ENCODE assay signal across 25 cellular contexts in genomic region chr3:186102687-186103086, GRCh38. TPM values are rescaled to one million over a fixed set of nuclear protein-coding genes. Genes with fewer than 3 reads are reported as not detected.
DNase-seq lines count a peak whose midpoint lies in the region; ATAC-seq and TF ChIP-seq lines count a peak whose summit lies in the region.
"Had no signal": no experiment of that assay in that cellular context is flagged by ENCODE, and none has a peak within 500 bp of the region (broad histone marks: within the 10 kb centered on the region; RNA-seq: fewer than 3 reads in every experiment).

No MANE protein-coding gene starts in this region.

- peaks cover 67% of the 10 kb centered on the region for H3K4me1 Mint-ChIP-seq in HFFc6 (ENCODE audit: low read depth)
- H3K4me1 Mint-ChIP-seq in neural crest cell = peaks cover 62% of the 10 kb centered on the region
- H3K4me1 Mint-ChIP-seq in activated T-helper 17 cell treated with anti-CD3 and anti-CD28 coated beads, Interleukin-2, amount 50 U/mL, for 72 hours = peaks cover 1% of the 10 kb centered on the region

- no peak for ATAC-seq in activated T-helper 17 cell treated with anti-CD3 and anti-CD28 coated beads, Interleukin-2, amount 50 U/mL, for 72 hours (replicated peaks)
- ATAC-seq: activated CD4-positive, alpha-beta T cell treated with anti-CD3 and anti-CD28 coated beads for 36 hours; left cardiac atrium had no signal

- peak; percentile 27 for DNase-seq in AG08395 (ENCODE audit: low spot score)
- no peak for DNase-seq in HFFc6
- DNase-seq in cerebellar cortex (ENCODE audit: low spot score) = peak; percentile 29
- no peak for DNase-seq in neural crest cell (ENCODE audit: low read depth, low spot score)
- no peak for DNase-seq in stimulated activated CD8-positive, alpha-beta memory T cell treated with anti-CD3 and anti-CD28 coated beads, Interleukin-4, amount 100 ng/mL, for 48 hours
- DNase-seq in GM19240 (ENCODE audit: insufficient read length, low spot score) = no peak
- DNase-seq in NCI-H345 (lab: John Stamatoyannopoulos, UW) = no peak
- DNase-seq: ACHN; activated CD4-positive, alpha-beta T cell treated with anti-CD3 and anti-CD28 coated beads for 36 hours; activated CD8-positive, alpha-beta memory T cell treated with anti-CD3 and anti-CD28 coated beads for 24 hours; activated T-cell treated with anti-CD3 and anti-CD28 coated beads, Interleukin-2, amount 50 U/mL, for 1 hour; adrenal gland; effector CD8-positive, alpha-beta T cell; HCEC 1CT; left cardiac atrium; MM.1S; NCI-H1436 treated with DMSO at 0.1 percent for 48 hours; NCI-H2171; NCI-H526 treated with DMSO at 0.1 percent for 48 hours; stimulated activated CD4-positive, alpha-beta T cell treated with anti-CD3 and anti-CD28 coated beads, Interleukin-12 subunit alpha, Interleukin-12 subunit beta, amount 100 ng/mL, for 4 hours; stimulated activated CD4-positive, alpha-beta T cell treated with anti-CD3 and anti-CD28 coated beads, Interleukin-4, amount 100 ng/mL, for 24 hours; stimulated activated naive CD4-positive, alpha-beta T cell had no signal

- H3K9me3 Mint-ChIP-seq in HFFc6 (no peaks in the 10 kb centered on the region), neural crest cell (no peaks in the 10 kb centered on the region)
- H3K9me3 Mint-ChIP-seq in activated T-helper 17 cell treated with anti-CD3 and anti-CD28 coated beads, Interleukin-2, amount 50 U/mL, for 72 hours = no peaks in the 10 kb centered on the region
- H3K9me3 Mint-ChIP-seq: memory B cell; T-helper 1 cell treated with Interleukin-12 subunit alpha and Interleukin-12 subunit beta and Interleukin-4 antibody, amounts not matched to agents 30 μg/mL and 1 μg/mL, for 36 hours had no signal

- H3K36me3 Mint-ChIP-seq in HFFc6 (ENCODE audit: low read depth) (peaks cover 29% of the 10 kb centered on the region), neural crest cell (ENCODE audit: low read depth) (peaks cover 6% of the 10 kb centered on the region)
- no peaks in the 10 kb centered on the region for H3K36me3 Mint-ChIP-seq in activated T-helper 17 cell treated with anti-CD3 and anti-CD28 coated beads, Interleukin-2, amount 50 U/mL, for 72 hours (ENCODE audit: low read depth)
- H3K36me3 Mint-ChIP-seq: memory B cell had no signal

- H3K27ac Mint-ChIP-seq in HFFc6 (peak overlapping the region; percentile 59), neural crest cell (ENCODE audit: unreplicated experiment) (no peak overlapping the region)
- H3K27ac Mint-ChIP-seq in activated T-helper 17 cell treated with anti-CD3 and anti-CD28 coated beads, Interleukin-2, amount 50 U/mL, for 72 hours = no peak overlapping the region
- H3K27ac Mint-ChIP-seq: activated CD4-positive, alpha-beta T cell treated with anti-CD3 and anti-CD28 coated beads for 36 hours; memory B cell; T-helper 1 cell treated with Interleukin-12 subunit alpha and Interleukin-12 subunit beta and Interleukin-4 antibody, amounts not matched to agents 30 μg/mL and 1 μg/mL, for 36 hours had no signal

- no peak for TF ChIP-seq CTCF in HFFc6 (IDR thresholded peaks at IDR 0.05)
- no peak for TF ChIP-seq CTCF in neural crest cell (conservative IDR thresholded peaks at IDR 0.05)

- H3K27me3 Mint-ChIP-seq in HFFc6 (ENCODE audit: insufficient read depth) (no peaks in the 10 kb centered on the region; the same call in 1 of the 2 replicates), neural crest cell (ENCODE audit: low read depth) (peaks cover 42% of the 10 kb centered on the region)
- H3K27me3 Mint-ChIP-seq in activated T-helper 17 cell treated with anti-CD3 and anti-CD28 coated beads, Interleukin-2, amount 50 U/mL, for 72 hours = peaks cover 76% of the 10 kb centered on the region
- H3K27me3 Mint-ChIP-seq: memory B cell had no signal

- no peak overlapping the region for H3K4me3 Mint-ChIP-seq in HFFc6
- H3K4me3 Mint-ChIP-seq in neural crest cell = peak overlapping the region; percentile 28
- no peak overlapping the region for H3K4me3 Mint-ChIP-seq in activated T-helper 17 cell treated with anti-CD3 and anti-CD28 coated beads, Interleukin-2, amount 50 U/mL, for 72 hours
- H3K4me3 Mint-ChIP-seq: activated CD4-positive, alpha-beta T cell treated with anti-CD3 and anti-CD28 coated beads for 36 hours; memory B cell; T-helper 1 cell treated with Interleukin-12 subunit alpha and Interleukin-12 subunit beta and Interleukin-4 antibody, amounts not matched to agents 30 μg/mL and 1 μg/mL, for 36 hours had no signal

RNA-seq across cellular contexts. Expression of gene ETV5, which starts 6.2 kb away (rescaled TPM):
- total RNA-seq in HFFc6 (2021; fragmentation: NEBNext Ultra II Directional; extraction: Animal tissue kit (Norgen Biotek cat#: 25700)) = 10 to 100 TPM; 48.6 to 69.3 (median 52.5) TPM
- 61.0 and 63.4 TPM in 2 replicates for total RNA-seq in neural crest cell
- total RNA-seq in activated T-helper 17 cell treated with anti-CD3 and anti-CD28 coated beads, Interleukin-2, amount 50 U/mL, for 72 hours = 1 to 10 TPM in 1 of 2 donors, under 1 TPM in 1; 0.99 to 1.2 TPM

Comparison
In these comparisons a context has a peak if more than half of its experiments do, and no peak if none do; other contexts are left out.
1. DNase-seq: peak in AG08395 (single experiment) and cerebellar cortex (single experiment); none in HFFc6 (single experiment), neural crest cell (single experiment), stimulated activated CD8-positive, alpha-beta memory T cell treated with anti-CD3 and anti-CD28 coated beads, Interleukin-4, amount 100 ng/mL, for 48 hours (single experiment), GM19240 (single experiment) and NCI-H345 (single experiment).
2. RNA of gene ETV5, which starts 6.2 kb away (total RNA-seq): 61.0 to 63.4 TPM in neural crest cell and 48.6 to 69.3 TPM in HFFc6; 0.99 to 1.2 TPM in activated T-helper 17 cell treated with anti-CD3 and anti-CD28 coated beads, Interleukin-2, amount 50 U/mL, for 72 hours; every median in the first group is over 10 times any median in the second.